1 cellular context compared by ENCODE assay signal in genomic region chr1:29521846-29522580, GRCh38.
TF ChIP-seq lines count a peak whose summit lies in the region.

No MANE protein-coding gene starts in this region.

TF ChIP-seq in H1, 55 proteins besides CTCF, POLR2A, EP300 and RAD21:
- no peak for TF ChIP-seq HDAC2 (IDR thresholded peaks at IDR 0.05; ENCODE audit: borderline replicate concordance in 1 of 2, low read depth in 2 of 2, low read length in 2 of 2)
- no peak for TF ChIP-seq USF2 (IDR thresholded peaks at IDR 0.05; ENCODE audit: low read length)
- TF ChIP-seq CEBPB (IDR thresholded peaks at IDR 0.05; ENCODE audit: low read depth, low read length): no peak
- TF ChIP-seq GTF2F1 (IDR thresholded peaks at IDR 0.05; ENCODE audit: borderline replicate concordance, low read depth, low read length): no peak
TF ChIP-seq in H1: peak in this region for 0.
